1 cellular context compared by ENCODE assay signal in the genomic region with DNA sequence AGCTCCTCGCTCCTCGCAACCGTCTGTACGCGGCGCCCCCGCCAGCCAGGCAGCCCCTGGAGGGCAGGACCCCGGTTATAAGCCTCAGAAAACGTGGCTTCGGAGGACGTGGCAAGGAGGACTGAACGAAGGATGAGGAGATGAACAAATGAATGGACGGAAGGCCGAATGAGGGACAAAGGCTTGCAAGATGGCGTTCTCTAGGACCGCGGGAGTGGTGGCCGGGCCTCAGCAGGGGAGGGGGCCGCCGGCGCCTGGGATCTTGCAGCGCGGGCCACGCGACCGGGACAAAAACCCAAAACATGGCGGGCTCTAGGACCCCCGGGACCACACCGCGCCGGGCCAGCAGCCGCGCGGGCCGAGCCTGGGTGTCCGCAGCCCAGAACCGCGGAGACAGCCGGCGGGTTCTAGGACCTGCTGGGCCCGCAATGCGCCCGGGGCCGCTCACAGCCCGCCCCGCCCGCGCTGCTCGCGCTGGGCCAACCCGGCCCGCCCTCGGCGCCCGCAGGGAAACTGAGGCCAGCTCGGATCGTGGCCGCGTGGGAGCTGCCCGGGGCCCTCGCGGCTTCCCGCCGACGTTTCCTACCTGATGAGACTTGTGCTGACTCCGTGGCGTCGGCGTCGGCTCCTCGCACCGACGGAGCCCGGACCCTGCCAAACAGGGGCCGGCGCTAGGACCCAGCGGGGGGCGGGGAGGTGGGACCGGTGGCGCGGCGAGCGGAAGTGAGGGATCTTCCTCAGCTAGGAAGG.
TF ChIP-seq lines count a peak whose summit lies in the region.

No MANE protein-coding gene starts in this region.

TF ChIP-seq in HepG2, 621 proteins besides CTCF, POLR2A, EP300 and RAD21 (continued from another document and continues in another):
- TF ChIP-seq ZNF33B (CRISPR knock-in tag; IDR thresholded peaks at IDR 0.05) (peak; percentile 18; the same call in 1 of the 2 replicates), THRA (CRISPR knock-in tag; IDR thresholded peaks at IDR 0.05; ENCODE audit: borderline replicate concordance) (0 out of 2 replicates have a peak, but pooled peaks have one; percentile 13), KDM2A (CRISPR knock-in tag; IDR thresholded peaks at IDR 0.05; ENCODE audit: borderline replicate concordance, low read depth) (peak; percentile 43; the same call in 1 of the 2 replicates), ARID2 (CRISPR knock-in tag; IDR thresholded peaks at IDR 0.05; ENCODE audit: borderline replicate concordance) (no peak), ZNF343 (CRISPR knock-in tag; IDR thresholded peaks at IDR 0.05) (peak; percentile 31; the same call in 1 of the 2 replicates), HIC2 (CRISPR knock-in tag; IDR thresholded peaks at IDR 0.05; ENCODE audit: low read depth) (peak; percentile 13; the same call in 1 of the 2 replicates), HIVEP1 (CRISPR knock-in tag; IDR thresholded peaks at IDR 0.05) (no peak), RELA (CRISPR knock-in tag; IDR thresholded peaks at IDR 0.05) (peak; percentile 28; the same call in 1 of the 2 replicates), ZNF552 (CRISPR knock-in tag; IDR thresholded peaks at IDR 0.05; ENCODE audit: borderline replicate concordance) (peak; percentile 37; the same call in 1 of the 2 replicates), HNRNPK (IDR thresholded peaks at IDR 0.05; ENCODE audit: low read depth, low read length, poor library complexity, severe bottlenecking) (peak; percentile 89), KLF9 (CRISPR knock-in tag; IDR thresholded peaks at IDR 0.05; ENCODE audit: low read depth) (no peak), SOX13 (IDR thresholded peaks at IDR 0.05) (no peak), SOX13 (CRISPR knock-in tag; conservative IDR thresholded peaks at IDR 0.05 in 1 of 2, IDR thresholded peaks at IDR 0.05 in 1 of 2) (peak in 1 of 2 experiments; percentile 50; a peak in 3 of 4 replicates), FOXK2 (IDR thresholded peaks at IDR 0.05) (peak; percentile 47; the same call in 1 of the 2 replicates), ZNF274 (CRISPR knock-in tag; IDR thresholded peaks at IDR 0.05) (no peak), SP140L (CRISPR knock-in tag; IDR thresholded peaks at IDR 0.05; ENCODE audit: borderline replicate concordance) (no peak), PATZ1 (CRISPR knock-in tag; IDR thresholded peaks at IDR 0.05) (peak; percentile 80), ZNF670 (CRISPR knock-in tag; IDR thresholded peaks at IDR 0.05; ENCODE audit: borderline replicate concordance) (peak; percentile 70; the same call in 1 of the 2 replicates), HES4 (CRISPR knock-in tag; IDR thresholded peaks at IDR 0.05; ENCODE audit: borderline replicate concordance) (0 out of 2 replicates have a peak, but pooled peaks have one; percentile 44), NFKBIZ (CRISPR knock-in tag; IDR thresholded peaks at IDR 0.05) (0 out of 2 replicates have a peak, but pooled peaks have one; percentile 47), ZNF616 (CRISPR knock-in tag; IDR thresholded peaks at IDR 0.05; ENCODE audit: low read depth) (peak; percentile 60; the same call in 1 of the 2 replicates), ZBTB38 (CRISPR knock-in tag; IDR thresholded peaks at IDR 0.05) (peak; percentile 43; the same call in 1 of the 2 replicates), ZNF724P (CRISPR knock-in tag; IDR thresholded peaks at IDR 0.05; ENCODE audit: borderline replicate concordance) (0 out of 2 replicates have a peak, but pooled peaks have one; percentile 42), BHLHE40 (IDR thresholded peaks at IDR 0.05; ENCODE audit: low read length) (peak; percentile 25; the same call in 1 of the 2 replicates), RXRB (CRISPR knock-in tag; IDR thresholded peaks at IDR 0.05; ENCODE audit: borderline replicate concordance) (peak; percentile 52; the same call in 1 of the 2 replicates), ATAD3A (CRISPR knock-in tag; IDR thresholded peaks at IDR 0.05) (peak; percentile 63; the same call in 1 of the 2 replicates), ZNF83 (CRISPR knock-in tag; IDR thresholded peaks at IDR 0.05; ENCODE audit: borderline replicate concordance) (peak; percentile 47; the same call in 1 of the 2 replicates), ZNF770 (CRISPR knock-in tag; IDR thresholded peaks at IDR 0.05) (peak; percentile 34), ZNF335 (CRISPR knock-in tag; IDR thresholded peaks at IDR 0.05) (peak; percentile 2; the same call in 1 of the 2 replicates), ZNF235 (CRISPR knock-in tag; IDR thresholded peaks at IDR 0.05; ENCODE audit: borderline replicate concordance) (peak; percentile 59; the same call in 1 of the 2 replicates), ZNF746 (CRISPR knock-in tag; IDR thresholded peaks at IDR 0.05) (peak; percentile 40; the same call in 1 of the 2 replicates), GTF3A (CRISPR knock-in tag; conservative IDR thresholded peaks at IDR 0.05) (no peak; the same call in 1 of the 2 replicates), HOMEZ (CRISPR knock-in tag; IDR thresholded peaks at IDR 0.05; ENCODE audit: low read depth) (no peak), STAG1 (CRISPR knock-in tag; IDR thresholded peaks at IDR 0.05) (peak; percentile 35)
- TF ChIP-seq, protein P1, sequence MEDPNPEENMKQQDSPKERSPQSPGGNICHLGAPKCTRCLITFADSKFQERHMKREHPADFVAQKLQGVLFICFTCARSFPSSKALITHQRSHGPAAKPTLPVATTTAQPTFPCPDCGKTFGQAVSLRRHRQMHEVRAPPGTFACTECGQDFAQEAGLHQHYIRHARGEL (CRISPR knock-in tag; IDR thresholded peaks at IDR 0.05), result 0 out of 2 replicates have a peak, but pooled peaks have one; percentile 71
- TF ChIP-seq, protein P2, sequence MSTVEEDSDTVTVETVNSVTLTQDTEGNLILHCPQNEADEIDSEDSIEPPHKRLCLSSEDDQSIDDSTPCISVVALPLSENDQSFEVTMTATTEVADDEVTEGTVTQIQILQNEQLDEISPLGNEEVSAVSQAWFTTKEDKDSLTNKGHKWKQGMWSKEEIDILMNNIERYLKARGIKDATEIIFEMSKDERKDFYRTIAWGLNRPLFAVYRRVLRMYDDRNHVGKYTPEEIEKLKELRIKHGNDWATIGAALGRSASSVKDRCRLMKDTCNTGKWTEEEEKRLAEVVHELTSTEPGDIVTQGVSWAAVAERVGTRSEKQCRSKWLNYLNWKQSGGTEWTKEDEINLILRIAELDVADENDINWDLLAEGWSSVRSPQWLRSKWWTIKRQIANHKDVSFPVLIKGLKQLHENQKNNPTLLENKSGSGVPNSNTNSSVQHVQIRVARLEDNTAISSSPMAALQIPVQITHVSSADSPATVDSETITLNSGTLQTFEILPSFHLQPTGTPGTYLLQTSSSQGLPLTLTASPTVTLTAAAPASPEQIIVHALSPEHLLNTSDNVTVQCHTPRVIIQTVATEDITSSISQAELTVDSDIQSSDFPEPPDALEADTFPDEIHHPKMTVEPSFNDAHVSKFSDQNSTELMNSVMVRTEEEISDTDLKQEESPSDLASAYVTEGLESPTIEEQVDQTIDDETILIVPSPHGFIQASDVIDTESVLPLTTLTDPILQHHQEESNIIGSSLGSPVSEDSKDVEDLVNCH (CRISPR knock-in tag; IDR thresholded peaks at IDR 0.05), result 0 out of 2 replicates have a peak, but pooled peaks have one; percentile 21
- TF ChIP-seq, protein P3, sequence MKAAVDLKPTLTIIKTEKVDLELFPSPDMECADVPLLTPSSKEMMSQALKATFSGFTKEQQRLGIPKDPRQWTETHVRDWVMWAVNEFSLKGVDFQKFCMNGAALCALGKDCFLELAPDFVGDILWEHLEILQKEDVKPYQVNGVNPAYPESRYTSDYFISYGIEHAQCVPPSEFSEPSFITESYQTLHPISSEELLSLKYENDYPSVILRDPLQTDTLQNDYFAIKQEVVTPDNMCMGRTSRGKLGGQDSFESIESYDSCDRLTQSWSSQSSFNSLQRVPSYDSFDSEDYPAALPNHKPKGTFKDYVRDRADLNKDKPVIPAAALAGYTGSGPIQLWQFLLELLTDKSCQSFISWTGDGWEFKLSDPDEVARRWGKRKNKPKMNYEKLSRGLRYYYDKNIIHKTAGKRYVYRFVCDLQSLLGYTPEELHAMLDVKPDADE (CRISPR knock-in tag; IDR thresholded peaks at IDR 0.05), result 0 out of 2 replicates have a peak, but pooled peaks have one; percentile 65
- TF ChIP-seq, protein P4, sequence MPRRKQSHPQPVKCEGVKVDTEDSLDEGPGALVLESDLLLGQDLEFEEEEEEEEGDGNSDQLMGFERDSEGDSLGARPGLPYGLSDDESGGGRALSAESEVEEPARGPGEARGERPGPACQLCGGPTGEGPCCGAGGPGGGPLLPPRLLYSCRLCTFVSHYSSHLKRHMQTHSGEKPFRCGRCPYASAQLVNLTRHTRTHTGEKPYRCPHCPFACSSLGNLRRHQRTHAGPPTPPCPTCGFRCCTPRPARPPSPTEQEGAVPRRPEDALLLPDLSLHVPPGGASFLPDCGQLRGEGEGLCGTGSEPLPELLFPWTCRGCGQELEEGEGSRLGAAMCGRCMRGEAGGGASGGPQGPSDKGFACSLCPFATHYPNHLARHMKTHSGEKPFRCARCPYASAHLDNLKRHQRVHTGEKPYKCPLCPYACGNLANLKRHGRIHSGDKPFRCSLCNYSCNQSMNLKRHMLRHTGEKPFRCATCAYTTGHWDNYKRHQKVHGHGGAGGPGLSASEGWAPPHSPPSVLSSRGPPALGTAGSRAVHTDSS (CRISPR knock-in tag; conservative IDR thresholded peaks at IDR 0.05), result peak; percentile 90; the same call in 1 of the 2 replicates
- TF ChIP-seq, protein P5, sequence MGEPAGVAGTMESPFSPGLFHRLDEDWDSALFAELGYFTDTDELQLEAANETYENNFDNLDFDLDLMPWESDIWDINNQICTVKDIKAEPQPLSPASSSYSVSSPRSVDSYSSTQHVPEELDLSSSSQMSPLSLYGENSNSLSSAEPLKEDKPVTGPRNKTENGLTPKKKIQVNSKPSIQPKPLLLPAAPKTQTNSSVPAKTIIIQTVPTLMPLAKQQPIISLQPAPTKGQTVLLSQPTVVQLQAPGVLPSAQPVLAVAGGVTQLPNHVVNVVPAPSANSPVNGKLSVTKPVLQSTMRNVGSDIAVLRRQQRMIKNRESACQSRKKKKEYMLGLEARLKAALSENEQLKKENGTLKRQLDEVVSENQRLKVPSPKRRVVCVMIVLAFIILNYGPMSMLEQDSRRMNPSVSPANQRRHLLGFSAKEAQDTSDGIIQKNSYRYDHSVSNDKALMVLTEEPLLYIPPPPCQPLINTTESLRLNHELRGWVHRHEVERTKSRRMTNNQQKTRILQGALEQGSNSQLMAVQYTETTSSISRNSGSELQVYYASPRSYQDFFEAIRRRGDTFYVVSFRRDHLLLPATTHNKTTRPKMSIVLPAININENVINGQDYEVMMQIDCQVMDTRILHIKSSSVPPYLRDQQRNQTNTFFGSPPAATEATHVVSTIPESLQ (CRISPR knock-in tag; conservative IDR thresholded peaks at IDR 0.05), result no peak
